ENCODE assay signal across 8 cellular contexts in genomic region chr9:93062364-93062763, GRCh38. TPM values are rescaled to one million over a fixed set of nuclear protein-coding genes. Genes with fewer than 3 reads are reported as not detected.
DNase-seq lines count a peak whose midpoint lies in the region; ATAC-seq and TF ChIP-seq lines count a peak whose summit lies in the region.
"Had no signal": no experiment of that assay in that cellular context is flagged by ENCODE, and none has a peak within 500 bp of the region (broad histone marks: within the 10 kb centered on the region; RNA-seq: fewer than 3 reads in every experiment).

No MANE protein-coding gene starts in this region.

- H3K27ac Mint-ChIP-seq in GM23338 = no peak overlapping the region
- peak overlapping the region; percentile 95 for H3K27ac Mint-ChIP-seq in activated B cell treated with CpG ODN at 0.5 μM for 24 hours
- H3K27ac Mint-ChIP-seq in naive thymus-derived CD4-positive, alpha-beta T cell = peak overlapping the region; percentile 97 to 100 (median 99)

- H3K36me3 Mint-ChIP-seq in GM23338 (ENCODE audit: low read depth) = no peaks in the 10 kb centered on the region
- peaks cover 6% of the 10 kb centered on the region for H3K36me3 Mint-ChIP-seq in activated B cell treated with CpG ODN at 0.5 μM for 24 hours (ENCODE audit: low read depth)
- H3K36me3 Mint-ChIP-seq in naive thymus-derived CD4-positive, alpha-beta T cell = peaks cover 0 to 43% (median 17%) of the 10 kb centered on the region in 5 donors

- no peak for TF ChIP-seq POLR2A in gastrocnemius medialis (IDR thresholded peaks at IDR 0.05)

- H3K27ac ChIP-seq in DND-41 (ENCODE audit: low read length) = peak overlapping the region; percentile 85
- no peak overlapping the region for H3K27ac ChIP-seq in GM23338 (ENCODE audit: low read depth)
- H3K27ac ChIP-seq in naive thymus-derived CD4-positive, alpha-beta T cell (ENCODE audit: low read depth, low read length) = peak overlapping the region; percentile 88
- H3K27ac ChIP-seq in gastrocnemius medialis = no peak overlapping the region

- H3K4me1 ChIP-seq in DND-41 (ENCODE audit: insufficient read depth, low read length) (peaks cover 54% of the 10 kb centered on the region), GM23338 (ENCODE audit: insufficient read depth) (peaks cover 18% of the 10 kb centered on the region; the same call in 1 of the 2 replicates), gastrocnemius medialis (peaks cover 0 to 5% of the 10 kb centered on the region in 2 donors)
- H3K4me1 ChIP-seq in naive thymus-derived CD4-positive, alpha-beta T cell (ENCODE audit: control insufficient read depth in 2 of 2, insufficient read depth in 2 of 2, low read length in 2 of 2) = peaks cover 74 to 75% of the 10 kb centered on the region in 2 donors

- TF ChIP-seq CTCF in DND-41 (IDR thresholded peaks at IDR 0.05; ENCODE audit: borderline replicate concordance, extremely low read depth, low read length, poor library complexity, severe bottlenecking) = no peak
- peak in 1 of 2 experiments; percentile 49; a peak in 2 of 4 replicates for TF ChIP-seq CTCF in GM23338 (conservative IDR thresholded peaks at IDR 0.05; ENCODE audit: low read depth in 2 of 2)
- TF ChIP-seq CTCF in activated B cell treated with CpG ODN at 0.5 μM for 24 hours (IDR thresholded peaks at IDR 0.05) = no peak
- TF ChIP-seq CTCF in gastrocnemius medialis (IDR thresholded peaks at IDR 0.05 in 4 of 5, conservative IDR thresholded peaks at IDR 0.05 in 1 of 5) = no peak

- peaks cover 24% of the 10 kb centered on the region for H3K4me1 Mint-ChIP-seq in GM23338
- peaks cover 86% of the 10 kb centered on the region for H3K4me1 Mint-ChIP-seq in activated B cell treated with CpG ODN at 0.5 μM for 24 hours
- peaks cover 57 to 86% (median 80%) of the 10 kb centered on the region in 7 donors for H3K4me1 Mint-ChIP-seq in naive thymus-derived CD4-positive, alpha-beta T cell

- no peak overlapping the region for H3K4me3 Mint-ChIP-seq in GM23338
- H3K4me3 Mint-ChIP-seq in activated B cell treated with CpG ODN at 0.5 μM for 24 hours = peak overlapping the region; percentile 69
- H3K4me3 Mint-ChIP-seq in naive thymus-derived CD4-positive, alpha-beta T cell = peak overlapping the region; percentile 93 to 97 (median 94)

- H3K27me3 Mint-ChIP-seq in GM23338 (ENCODE audit: insufficient read depth, low read depth, poor library complexity) (peaks cover 18% of the 10 kb centered on the region), activated B cell treated with CpG ODN at 0.5 μM for 24 hours (no peaks in the 10 kb centered on the region)
- no peaks in the 10 kb centered on the region for H3K27me3 Mint-ChIP-seq in naive thymus-derived CD4-positive, alpha-beta T cell

- DNase-seq in DND-41 (peak; percentile 27), GM23338 (ENCODE audit: low spot score) (peak; percentile 27), activated B cell treated with CpG ODN at 0.5 μM for 24 hours (no peak), NCI-H2227 treated with DMSO at 0.1 percent for 48 hours (lab: John Stamatoyannopoulos, UW) (no peak), cerebellar nuclear complex (lab: John Stamatoyannopoulos, UW) (no peak), gastrocnemius medialis (no peak)
- DNase-seq in naive thymus-derived CD4-positive, alpha-beta T cell = no peak
- DNase-seq: SW 1271 had no signal

- H3K9me3 Mint-ChIP-seq in GM23338 = no peaks in the 10 kb centered on the region
- no peaks in the 10 kb centered on the region for H3K9me3 Mint-ChIP-seq in activated B cell treated with CpG ODN at 0.5 μM for 24 hours
- peaks cover 0 to 4% (median 0%) of the 10 kb centered on the region in 11 donors for H3K9me3 Mint-ChIP-seq in naive thymus-derived CD4-positive, alpha-beta T cell

- H3K4me2 ChIP-seq in DND-41 (ENCODE audit: insufficient read depth, low read length) (no peak overlapping the region), GM23338 (no peak overlapping the region; the same call in 1 of the 2 replicates)

- CTCF ChIA-PET in activated B cell treated with CpG ODN at 0.5 μM for 24 hours (lab: Charles Lee) = no interaction called here
- CTCF ChIA-PET in naive thymus-derived CD4-positive, alpha-beta T cell (lab: Charles Lee) = interaction anchor here (0.7 to 1.0 kb wide), 3 partner anchors 22 to 97 kb away, joined by 3 to 4 read pairs (median 3); no protein-coding TSS in a partner anchor

- no peaks in the 10 kb centered on the region for H3K27me3 ChIP-seq in DND-41 (ENCODE audit: insufficient read depth, low read length, poor library complexity)
- H3K27me3 ChIP-seq in GM23338 (ENCODE audit: insufficient read depth) = peaks cover 4% of the 10 kb centered on the region
- H3K27me3 ChIP-seq in naive thymus-derived CD4-positive, alpha-beta T cell (ENCODE audit: control insufficient read depth in 2 of 2, insufficient read depth in 2 of 2, low read length in 2 of 2) = no peaks in the 10 kb centered on the region
- peaks cover 5 to 11% (median 5%) of the 10 kb centered on the region in 3 donors for H3K27me3 ChIP-seq in gastrocnemius medialis

- H2AFZ ChIP-seq in DND-41 (ENCODE audit: low read depth, low read length) (no peak overlapping the region), GM23338 (no peak overlapping the region)

- H3K9ac ChIP-seq in DND-41 (ENCODE audit: low read depth, low read length) = 0 out of 2 replicates have a peak overlapping the region, but pooled peaks have one; percentile 20

- POLR2A ChIA-PET in activated B cell treated with CpG ODN at 0.5 μM for 24 hours (lab: Charles Lee) = interaction anchor here (1.0 to 1.2 kb wide), 2 partner anchors 36 to 96 kb away, joined by 3 to 6 read pairs; no protein-coding TSS in a partner anchor
- POLR2A ChIA-PET in naive thymus-derived CD4-positive, alpha-beta T cell (lab: Charles Lee) = interaction anchor here (0.9 to 10.5 kb wide), 13 partner anchors 9 to 108 kb away, joined by 3 to 365 read pairs (median 5); no protein-coding TSS in a partner anchor

- H3K9me3 ChIP-seq in DND-41 (ENCODE audit: insufficient read depth, low read length, severe bottlenecking) (no peaks in the 10 kb centered on the region), gastrocnemius medialis (no peaks in the 10 kb centered on the region)
- no peaks in the 10 kb centered on the region for H3K9me3 ChIP-seq in naive thymus-derived CD4-positive, alpha-beta T cell (ENCODE audit: control insufficient read depth in 2 of 3, low read length in 3 of 3)

- 0 out of 2 replicates have a peak, but pooled peaks cover 5% of the 10 kb centered on the region for H3F3A ChIP-seq in GM23338 (replicated peaks; ENCODE audit: low read depth)

- in situ Hi-C loops in gastrocnemius medialis (cut with MboI; ENCODE audit: low sequenced_read_pairs in 4 of 4) = no loop called here

- H4K20me1 ChIP-seq in DND-41 (ENCODE audit: insufficient read depth, low read length) (no peaks in the 10 kb centered on the region), GM23338 (replicated peaks; ENCODE audit: insufficient read depth) (no peaks in the 10 kb centered on the region)

- intact Hi-C loops in activated B cell treated with CpG ODN at 0.5 μM for 24 hours (cut with micrococcal nuclease) = loop anchor here (10.0 kb wide), 1 partner anchor 298 kb away; the partner anchor contains the start of gene BICD2
- intact Hi-C loops in naive thymus-derived CD4-positive, alpha-beta T cell (cut with micrococcal nuclease) = loop anchor here in 1 of 2 donors (10.0 kb wide), 1 partner anchor 1662 kb away; the partner anchor contains the start of gene AOPEP
- intact Hi-C loops in gastrocnemius medialis (cut with DNase I; ENCODE audit: low total_unique reads) = no loop called here

- ATAC-seq in DND-41 (ENCODE audit: insufficient read depth, low read depth) (no peak), GM23338 (peak; percentile 4; the same call in 2 of the 3 replicates), activated B cell treated with CpG ODN at 0.5 μM for 24 hours (ENCODE audit: low read depth) (no peak), gastrocnemius medialis (no peak)
- no peak for ATAC-seq in naive thymus-derived CD4-positive, alpha-beta T cell

- no peak overlapping the region for H3K4me3 ChIP-seq in DND-41 (ENCODE audit: low read depth in 1 of 2, low read length in 2 of 2)
- no peak overlapping the region for H3K4me3 ChIP-seq in GM23338
- H3K4me3 ChIP-seq in naive thymus-derived CD4-positive, alpha-beta T cell (ENCODE audit: low read length) = peak overlapping the region; percentile 90
- H3K4me3 ChIP-seq in gastrocnemius medialis = no peak overlapping the region

- H3K36me3 ChIP-seq in DND-41 (ENCODE audit: insufficient read depth, low read length) = no peaks in the 10 kb centered on the region
- no peaks in the 10 kb centered on the region for H3K36me3 ChIP-seq in GM23338 (ENCODE audit: insufficient read depth)
- peaks cover 0 to 13% (median 6%) of the 10 kb centered on the region in 3 experiments for H3K36me3 ChIP-seq in naive thymus-derived CD4-positive, alpha-beta T cell (ENCODE audit: control insufficient read depth in 2 of 3, insufficient read depth in 3 of 3, low read length in 3 of 3)
- no peaks in the 10 kb centered on the region for H3K36me3 ChIP-seq in gastrocnemius medialis

- H3K79me2 ChIP-seq in DND-41 (ENCODE audit: insufficient read depth, low read length) = no peaks in the 10 kb centered on the region
- no peaks in the 10 kb centered on the region for H3K79me2 ChIP-seq in GM23338 (replicated peaks; ENCODE audit: insufficient read depth)

- no peaks in the 10 kb centered on the region for H3K9me2 ChIP-seq in GM23338 (ENCODE audit: insufficient read depth)

TF ChIP-seq in GM23338, 12 proteins besides CTCF, POLR2A, EP300 and RAD21 (continues in another document):
- TF ChIP-seq ETS1 (IDR thresholded peaks at IDR 0.05) = no peak

RNA-seq across cellular contexts. Expression of gene SUSD3, which starts 3.9 kb away (rescaled TPM):
- total RNA-seq in GM23338 (2014; rRNA removed; shearing (Covaris generic)) = 13.5 and 20.1 TPM in 2 replicates
- polyA plus RNA-seq in GM23338 (2016; fragmentation: Nextera tagmentation; extraction: Ambion mirVana) = 6.9 and 8.3 TPM in 2 replicates
- total RNA-seq in activated B cell treated with CpG ODN at 0.5 μM for 24 hours = 9.1 and 12.9 TPM in 2 replicates
- 10 to 100 TPM; 62.8 to 83.5 (median 68.7) TPM for total RNA-seq in naive thymus-derived CD4-positive, alpha-beta T cell
- 100 to 1,000 TPM; 186 to 315 TPM for polyA plus RNA-seq in naive thymus-derived CD4-positive, alpha-beta T cell
- total RNA-seq in gastrocnemius medialis = under 1 TPM in 2 of 4 donors, not detected in 2; 0.51 to 0.61 TPM

RNA-seq across cellular contexts. Expression of gene CARD19, which starts 33.7 kb away (rescaled TPM):
- 24.7 and 36.8 TPM in 2 replicates for total RNA-seq in GM23338 (2014; rRNA removed; shearing (Covaris generic))
- polyA plus RNA-seq in GM23338 (2016; fragmentation: Nextera tagmentation; extraction: Ambion mirVana) = 48.3 and 48.9 TPM in 2 replicates
- 13.7 and 15.6 TPM in 2 replicates for total RNA-seq in activated B cell treated with CpG ODN at 0.5 μM for 24 hours
- total RNA-seq in naive thymus-derived CD4-positive, alpha-beta T cell = 10 to 100 TPM; 43.0 to 90.0 (median 54.1) TPM
- 10 to 100 TPM; 59.2 to 75.6 TPM for polyA plus RNA-seq in naive thymus-derived CD4-positive, alpha-beta T cell
- 10 to 100 TPM; 49.6 to 82.4 (median 70.9) TPM for total RNA-seq in gastrocnemius medialis

Comparison
In these comparisons a context has a peak if more than half of its experiments do, and no peak if none do; other contexts are left out.
1. DNase-seq: peak in DND-41 (single experiment) and GM23338 (single experiment); none in activated B cell treated with CpG ODN at 0.5 μM for 24 hours (single experiment), naive thymus-derived CD4-positive, alpha-beta T cell (0 of 9), NCI-H2227 treated with DMSO at 0.1 percent for 48 hours (single experiment), cerebellar nuclear complex (0 of 2) and gastrocnemius medialis (0 of 2).
2. H3K27ac ChIP-seq: peak in DND-41 (single experiment) and naive thymus-derived CD4-positive, alpha-beta T cell (single experiment); none in GM23338 (single experiment) and gastrocnemius medialis (0 of 4).